ENCODE assay signal across 19 cellular contexts in the genomic region with DNA sequence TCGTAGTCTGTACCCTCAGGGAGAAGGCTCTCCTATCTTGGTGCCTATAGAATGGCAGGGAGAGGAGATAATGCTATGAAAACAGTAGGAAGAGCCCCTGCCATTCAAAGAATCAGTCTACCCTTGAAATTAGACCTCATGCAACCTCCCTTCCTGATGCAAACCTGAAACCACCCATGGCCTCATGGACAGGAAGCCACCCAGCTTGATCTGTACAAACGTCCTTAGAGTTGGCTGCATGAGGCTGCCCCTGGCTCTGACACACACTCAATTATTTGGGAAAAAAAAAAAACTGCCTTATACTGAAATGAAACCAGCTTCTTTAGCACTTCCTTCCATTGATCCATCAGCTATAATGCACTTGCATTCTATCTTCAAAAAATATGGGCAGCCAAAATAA.
DNase-seq lines count a peak whose midpoint lies in the region; ATAC-seq lines count a peak whose summit lies in the region.
"Had no signal": no experiment of that assay in that cellular context is flagged by ENCODE, and none has a peak within 500 bp of the region (broad histone marks: within the 10 kb centered on the region; RNA-seq: fewer than 3 reads in every experiment).

No MANE protein-coding gene starts in this region.

- peak overlapping the region; percentile 29 for H3K4me3 Mint-ChIP-seq in activated T-helper 17 cell treated with anti-CD3 and anti-CD28 coated beads, Interleukin-2, amount 50 U/mL, for 72 hours
- H3K4me3 Mint-ChIP-seq: endodermal cell, HFFc6, IgD-negative memory B cell had no signal

- ATAC-seq in GM19395 (IDR thresholded peaks at IDR 0.05; ENCODE audit: unreplicated experiment) (peak; percentile 56), GM19463 (IDR thresholded peaks at IDR 0.05; ENCODE audit: unreplicated experiment) (no peak)
- no peak for ATAC-seq in activated T-helper 17 cell treated with anti-CD3 and anti-CD28 coated beads, Interleukin-2, amount 50 U/mL, for 72 hours (replicated peaks)
- ATAC-seq: left colon, sciatic nerve had no signal

- H3K4me1 Mint-ChIP-seq in activated T-helper 17 cell treated with anti-CD3 and anti-CD28 coated beads, Interleukin-2, amount 50 U/mL, for 72 hours: peaks cover 38% of the 10 kb centered on the region

- DNase-seq in NCI-H1092 treated with DMSO at 0.1 percent for 48 hours (lab: John Stamatoyannopoulos, UW) (peak; percentile 53), NCI-H1092 (lab: John Stamatoyannopoulos, UW) (no peak), NCI-H2196 treated with DMSO at 0.1 percent for 48 hours (lab: John Stamatoyannopoulos, UW; ENCODE audit: unreplicated experiment) (peak; percentile 36), NCI-H1436 treated with DMSO at 0.1 percent for 48 hours (lab: John Stamatoyannopoulos, UW) (no peak), C1 segment of cervical spinal cord (lab: John Stamatoyannopoulos, UW) (no peak)
- DNase-seq: activated T-cell treated with anti-CD3 and anti-CD28 coated beads, Interleukin-2, amount 50 U/mL, for 1 hour; cerebellar nuclear complex; endodermal cell; HFFc6; left colon; NCI-H526 treated with DMSO at 0.1 percent for 48 hours; occipital lobe; stimulated activated CD4-positive, alpha-beta T cell treated with anti-CD3 and anti-CD28 coated beads, Interleukin-2, amount 100 ng/mL, for 24 hours; SW 1271 had no signal

- peaks cover 6% of the 10 kb centered on the region for H3K36me3 Mint-ChIP-seq in activated T-helper 17 cell treated with anti-CD3 and anti-CD28 coated beads, Interleukin-2, amount 50 U/mL, for 72 hours (ENCODE audit: low read depth)

- H3K27me3 Mint-ChIP-seq in activated T-helper 17 cell treated with anti-CD3 and anti-CD28 coated beads, Interleukin-2, amount 50 U/mL, for 72 hours: no peaks in the 10 kb centered on the region

- H3K27ac Mint-ChIP-seq in activated T-helper 17 cell treated with anti-CD3 and anti-CD28 coated beads, Interleukin-2, amount 50 U/mL, for 72 hours: peak overlapping the region; percentile 20
- H3K27ac Mint-ChIP-seq: endodermal cell, HFFc6, IgD-negative memory B cell had no signal

- H3K9me3 Mint-ChIP-seq in activated T-helper 17 cell treated with anti-CD3 and anti-CD28 coated beads, Interleukin-2, amount 50 U/mL, for 72 hours: no peaks in the 10 kb centered on the region
- H3K9me3 Mint-ChIP-seq: endodermal cell, HFFc6, IgD-negative memory B cell had no signal

Comparison
In these comparisons a context has a peak if more than half of its experiments do, and no peak if none do; other contexts are left out.
1. DNase-seq: peak in NCI-H1092 treated with DMSO at 0.1 percent for 48 hours (single experiment) and NCI-H2196 treated with DMSO at 0.1 percent for 48 hours (single experiment); none in NCI-H1092 (single experiment), NCI-H1436 treated with DMSO at 0.1 percent for 48 hours (single experiment) and C1 segment of cervical spinal cord (0 of 14).